ENCODE assay signal across 27 cellular contexts in genomic region chr13:87334176-87334575, GRCh38.
"Had no signal": no experiment of that assay in that cellular context is flagged by ENCODE, and none has a peak within 500 bp of the region (broad histone marks: within the 10 kb centered on the region; RNA-seq: fewer than 3 reads in every experiment).

No MANE protein-coding gene starts in this region.

- ATAC-seq: stimulated activated effector memory CD8-positive, alpha-beta T cell treated with anti-CD3 and anti-CD28 coated beads, Interleukin-12 subunit alpha, Interleukin-12 subunit beta, amount 100 ng/mL, for 72 hours; stimulated activated memory B cell treated with anti-CD40 and anti-IgM and Interleukin-4, amounts not matched to agents 10 μg/mL and 1 μg/mL and 100 μg/mL, for 72 hours; stimulated activated naive B cell treated with anti-CD40 and anti-IgM and Interleukin-4, amounts not matched to agents 10 μg/mL and 1 μg/mL and 100 μg/mL, for 72 hours; stimulated activated naive CD8-positive, alpha-beta T cell treated with anti-CD3 and anti-CD28 coated beads, Interleukin-15, amount 100 ng/mL, for 72 hours; stimulated activated naive CD8-positive, alpha-beta T cell treated with anti-CD3 and anti-CD28 coated beads, Interleukin-15, Interleukin-2, amounts not matched to agents 100 U/mL and 50 U/mL, for 24 hours; upper lobe of right lung had no signal

- H3K4me1 ChIP-seq: stomach, testis, tibial artery, transverse colon, upper lobe of left lung, upper lobe of right lung, uterus, vagina had no signal

- H3K4me3 ChIP-seq: stomach, suprapubic skin, testis, thoracic aorta, thyroid gland, tibial artery, tibial nerve, transverse colon, upper lobe of left lung, upper lobe of right lung, uterus, vagina had no signal

- H3K27ac ChIP-seq: stomach, suprapubic skin, testis, thoracic aorta, thyroid gland, tibial artery, tibial nerve, transverse colon, upper lobe of left lung, upper lobe of right lung, uterus, vagina had no signal

- FAIRE-seq: urothelium cell line had no signal

- H3K9me3 ChIP-seq: suprapubic skin, testis, thoracic aorta, thyroid gland, tibial artery, tibial nerve, transverse colon, upper lobe of right lung, uterus, vagina had no signal

- H3K27me3 ChIP-seq: stomach, suprapubic skin, testis, thyroid gland, tibial artery, tibial nerve, transverse colon, upper lobe of left lung, upper lobe of right lung, vagina had no signal

- DNase-seq: stimulated activated CD4-positive, alpha-beta T cell treated with anti-CD3 and anti-CD28 coated beads, Interleukin-2, amount 100 ng/mL, for 48 hours; stimulated activated CD4-positive, alpha-beta T cell treated with anti-CD3 and anti-CD28 coated beads, Interleukin-4, amount 100 ng/mL, for 1 hour; stimulated activated CD4-positive, alpha-beta T cell treated with anti-CD3 and anti-CD28 coated beads, Interleukin-4, amount 100 ng/mL, for 24 hours; stimulated activated CD4-positive, alpha-beta T cell treated with anti-CD3 and anti-CD28 coated beads, Interleukin-4, amount 100 ng/mL, for 4 hours; stimulated activated CD8-positive, alpha-beta memory T cell treated with anti-CD3 and anti-CD28 coated beads, Interleukin-4, amount 100 ng/mL, for 48 hours; stimulated activated naive B cell treated with anti-CD40 and anti-IgM and Interleukin-4, amounts not matched to agents 10 μg/mL and 1 μg/mL and 100 μg/mL, for 72 hours; stimulated activated naive CD4-positive, alpha-beta T cell; stimulated activated naive CD4-positive, alpha-beta T cell treated with Interleukin-2 at 50 U/mL for 16 hours; stimulated activated naive CD8-positive, alpha-beta T cell treated with anti-CD3 and anti-CD28 coated beads, Interleukin-15, amount 100 ng/mL, for 72 hours; stimulated activated naive CD8-positive, alpha-beta T cell treated with anti-CD3 and anti-CD28 coated beads, Interleukin-15, Interleukin-2, amounts not matched to agents 100 U/mL and 50 U/mL, for 24 hours; stomach; substantia nigra; testis; thyroid gland; tibial artery; transverse colon; trophoblast cell; upper lobe of left lung; upper lobe of right lung; uterus had no signal

- H3K36me3 ChIP-seq: stomach, suprapubic skin, thoracic aorta, thyroid gland, tibial artery, tibial nerve, transverse colon, upper lobe of left lung, upper lobe of right lung, uterus, vagina had no signal
